ENCODE assay signal across 17 cellular contexts in the genomic region with DNA sequence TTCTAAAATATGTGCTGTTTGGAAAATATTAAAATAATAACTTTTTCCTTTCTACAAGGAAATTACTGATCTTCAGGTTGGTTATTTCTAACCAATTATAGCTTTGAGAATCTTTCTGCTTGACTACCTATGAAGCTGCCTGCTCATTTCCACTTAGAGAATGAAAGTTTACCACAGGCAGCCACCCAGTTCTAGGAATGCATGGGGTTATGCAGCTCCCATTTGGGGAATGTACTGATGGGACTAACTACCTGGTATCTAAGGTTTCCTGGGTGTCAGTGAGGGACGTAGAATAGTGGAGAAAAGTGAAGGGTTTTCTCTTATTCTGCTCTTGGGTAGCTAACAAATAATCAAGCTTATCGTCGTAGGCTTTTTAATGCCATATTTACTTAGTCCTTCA.
A peak's percentile ranks its signal among the peaks of the same experiment; 100 is the strongest.
DNase-seq lines count a peak whose midpoint lies in the region; ATAC-seq and TF ChIP-seq lines count a peak whose summit lies in the region.
"Had no signal": no experiment of that assay in that cellular context is flagged by ENCODE, and none has a peak within 500 bp of the region (broad histone marks: within the 10 kb centered on the region; RNA-seq: fewer than 3 reads in every experiment).

No MANE protein-coding gene starts in this region.

- peaks cover 8% of the 10 kb centered on the region for H3K4me1 ChIP-seq in endocrine pancreas (ENCODE audit: control insufficient read depth, insufficient read depth, low read length)
- no peaks in the 10 kb centered on the region for H3K4me1 ChIP-seq in testis
- H3K4me1 ChIP-seq: BLaER1 had no signal

- no peak overlapping the region for H3K9ac ChIP-seq in endocrine pancreas (ENCODE audit: control insufficient read depth, insufficient read depth, low read length)
- H3K9ac ChIP-seq: BLaER1, GM23248 had no signal

- H3K27me3 ChIP-seq in endocrine pancreas (ENCODE audit: control insufficient read depth, insufficient read depth, low read length) (no peaks in the 10 kb centered on the region), kidney epithelial cell (ENCODE audit: control insufficient read depth, insufficient read depth, low read length) (no peaks in the 10 kb centered on the region), testis (no peaks in the 10 kb centered on the region)
- H3K27me3 ChIP-seq: BLaER1 had no signal

- intact Hi-C loops in testis (cut with DNase I; ENCODE audit: low total_unique reads): no loop called here

- H3K36me3 ChIP-seq in endocrine pancreas (ENCODE audit: control insufficient read depth, insufficient read depth, low read length): no peaks in the 10 kb centered on the region
- H3K36me3 ChIP-seq in kidney epithelial cell (ENCODE audit: control insufficient read depth, insufficient read depth, low read length): no peaks in the 10 kb centered on the region
- no peaks in the 10 kb centered on the region for H3K36me3 ChIP-seq in testis (ENCODE audit: low read depth, missing control alignments)
- H3K36me3 ChIP-seq: BLaER1 had no signal

- H3K9me3 ChIP-seq in endocrine pancreas (ENCODE audit: control insufficient read depth, low read length): no peaks in the 10 kb centered on the region
- H3K9me3 ChIP-seq in testis: no peaks in the 10 kb centered on the region
- H3K9me3 ChIP-seq: BLaER1 had no signal

- WGBS in testis, 2 donors: 88 to 92% methylated on average over 3 of the region's 3 CpGs

- H3K4me3 ChIP-seq in endocrine pancreas (ENCODE audit: control insufficient read depth, insufficient read depth, low read length): peak overlapping the region; percentile 10
- H3K4me3 ChIP-seq in kidney epithelial cell (ENCODE audit: low read depth, low read length): no peak overlapping the region
- no peak overlapping the region for H3K4me3 ChIP-seq in testis
- H3K4me3 ChIP-seq: BLaER1, GM12878, GM23248 had no signal

- TF ChIP-seq CTCF in kidney epithelial cell (IDR thresholded peaks at IDR 0.05; ENCODE audit: insufficient read depth, low read length, poor library complexity, severe bottlenecking) (no peak), testis (IDR thresholded peaks at IDR 0.05) (no peak)

- TF ChIP-seq POLR2A in testis (IDR thresholded peaks at IDR 0.05): no peak

- no peak overlapping the region for H3K27ac ChIP-seq in testis
- H3K27ac ChIP-seq: BLaER1, GM23248 had no signal

- DNase-seq in NCI-H526 treated with DMSO at 0.1 percent for 48 hours (lab: John Stamatoyannopoulos, UW) (peak; percentile 18), NCI-H526 (lab: John Stamatoyannopoulos, UW) (no peak), kidney epithelial cell (ENCODE audit: low read depth) (peak; percentile 12), renal cortical epithelial cell (ENCODE audit: low read depth) (peak; percentile 60), testis (no peak), HuH-7.5 (ENCODE audit: low spot score) (no peak)
- DNase-seq: 8988T; CD4-positive, alpha-beta memory T cell; DMS79 treated with DMSO at 0.1 percent for 48 hours; GM23248; H7; HFFc6 had no signal

- ATAC-seq in GM21526 (IDR thresholded peaks at IDR 0.05; ENCODE audit: low FRiP score, unreplicated experiment): no peak
- ATAC-seq: GM12878, HCT116 had no signal

Comparison
In these comparisons a context has a peak if more than half of its experiments do, and no peak if none do; other contexts are left out.
1. DNase-seq: peak in NCI-H526 treated with DMSO at 0.1 percent for 48 hours (single experiment), kidney epithelial cell (single experiment) and renal cortical epithelial cell (single experiment); none in NCI-H526 (0 of 2), testis (single experiment) and HuH-7.5 (single experiment).